7 cellular contexts compared by ENCODE assay signal in genomic region chr6:159268511-159268910, GRCh38.
"Had no signal": no experiment of that assay in that cellular context is flagged by ENCODE, and none has a peak within 500 bp of the region (broad histone marks: within the 10 kb centered on the region; RNA-seq: fewer than 3 reads in every experiment).

No MANE protein-coding gene starts in this region.

- DNase-seq: IMR-90, KBM-7, KG1 had no signal

- H3K27ac ChIP-seq: HL-60, KMS-11 had no signal

- H3K27ac Mint-ChIP-seq: IgD-negative memory B cell had no signal

- H3K4me3 ChIP-seq: K562 had no signal

- H3K4me3 Mint-ChIP-seq: IgD-negative memory B cell had no signal

- H3K4me1 Mint-ChIP-seq: IgD-negative memory B cell had no signal
